Comparison of ENCODE assay signal across 21 cellular contexts in the genomic region with DNA sequence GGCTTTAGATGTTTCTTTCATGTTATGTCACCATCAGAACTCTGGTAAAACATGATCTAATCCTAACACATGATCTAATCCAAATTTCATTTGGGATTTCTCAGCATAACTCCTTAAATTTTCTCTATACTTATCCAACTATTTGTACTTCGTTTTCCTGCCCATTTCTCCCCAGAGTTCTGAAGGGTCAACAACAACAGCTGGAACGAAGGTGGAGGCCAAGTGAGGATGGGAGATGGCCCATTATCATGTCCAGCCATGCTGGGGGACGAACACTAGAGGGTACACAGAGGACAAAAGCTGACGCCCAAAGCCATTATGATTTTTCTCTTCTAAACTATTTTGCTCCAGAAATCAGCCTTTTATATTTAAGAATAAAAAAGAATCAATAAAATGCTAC.
"Had no signal": no experiment of that assay in that cellular context is flagged by ENCODE, and none has a peak within 500 bp of the region (broad histone marks: within the 10 kb centered on the region; RNA-seq: fewer than 3 reads in every experiment).

No MANE protein-coding gene starts in this region.

- H3K9ac ChIP-seq: parathyroid adenoma had no signal

- H3K79me2 ChIP-seq: parathyroid adenoma had no signal

- H3K36me3 ChIP-seq: heart left ventricle, left lung, spleen, thoracic aorta had no signal

- DNase-seq: activated CD4-positive, alpha-beta T cell treated with anti-CD3 and anti-CD28 coated beads for 36 hours; activated CD4-positive, CD25-positive, alpha-beta regulatory T cell; activated naive CD4-positive, alpha-beta T cell; activated T-cell treated with anti-CD3 and anti-CD28 coated beads for 4 hours; activated T-cell treated with anti-CD3 and anti-CD28 coated beads, Interleukin-2, amount 50 U/mL, for 72 hours; effector memory CD8-positive, alpha-beta T cell; foreskin fibroblast; left lung; midbrain; naive thymus-derived CD4-positive, alpha-beta T cell; occipital lobe; psoas muscle; spleen; stimulated activated naive CD4-positive, alpha-beta T cell treated with Interleukin-2 at 50 U/mL for 16 hours; trophoblast cell had no signal

- H2AFZ ChIP-seq: parathyroid adenoma had no signal

- ATAC-seq: activated CD4-positive, alpha-beta T cell treated with anti-CD3 and anti-CD28 coated beads for 36 hours; activated naive CD4-positive, alpha-beta T cell treated with anti-CD3 and anti-CD28 coated beads, Interleukin-2, amount 50 U/mL, for 72 hours; activated T-cell treated with anti-CD3 and anti-CD28 coated beads, Interleukin-2, amount 50 U/mL, for 72 hours; effector memory CD8-positive, alpha-beta T cell; naive thymus-derived CD4-positive, alpha-beta T cell had no signal

- H3K9me3 ChIP-seq: heart left ventricle, left lung, psoas muscle, spleen, thoracic aorta had no signal

- H3K4me1 ChIP-seq: parathyroid adenoma, spleen had no signal

- H3K27ac ChIP-seq: parathyroid adenoma, psoas muscle, spleen, thoracic aorta had no signal

- H3K27me3 ChIP-seq: dorsolateral prefrontal cortex, heart left ventricle, left lung, spleen had no signal

- H3K4me3 ChIP-seq: coronary artery, dorsolateral prefrontal cortex, heart left ventricle, left lung, psoas muscle, spleen, thoracic aorta had no signal
